2 cellular contexts compared by ENCODE assay signal in the genomic region with DNA sequence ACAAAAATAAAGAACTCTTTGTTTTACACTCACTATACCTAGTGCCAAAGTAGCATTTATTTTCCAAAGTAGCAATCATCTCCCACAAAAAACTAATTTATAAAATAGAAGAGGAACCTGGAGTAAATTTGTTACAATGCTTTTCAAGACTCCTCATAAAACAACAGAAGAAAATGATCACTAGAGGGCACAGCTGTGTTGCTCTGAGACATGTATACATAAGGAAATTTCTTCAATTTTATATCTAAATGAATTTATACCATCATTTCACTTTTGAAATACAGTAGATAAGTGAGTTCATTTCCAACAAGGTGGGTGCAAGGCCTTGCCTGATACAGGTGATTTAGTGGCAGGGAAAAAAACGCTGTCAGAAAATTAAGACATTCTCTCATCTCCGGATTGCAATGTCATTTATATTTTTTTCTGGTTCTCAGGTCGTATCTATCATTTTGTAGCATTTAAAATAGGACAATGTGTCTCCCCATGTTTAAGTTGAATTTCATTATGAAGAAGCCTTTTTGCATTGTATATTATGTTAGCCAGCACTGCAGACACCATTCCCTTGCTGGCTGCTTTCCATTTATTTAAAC.
TF ChIP-seq lines count a peak whose summit lies in the region.

No MANE protein-coding gene starts in this region.

TF ChIP-seq in IMR-90, 13 proteins besides CTCF, POLR2A, EP300 and RAD21:
- TF ChIP-seq FOS (IDR thresholded peaks at IDR 0.05; ENCODE audit: low read depth, low read length) = no peak
- peak; percentile 66 for TF ChIP-seq SMC3 (IDR thresholded peaks at IDR 0.05; ENCODE audit: low read depth, low read length)
- TF ChIP-seq, protein P1, sequence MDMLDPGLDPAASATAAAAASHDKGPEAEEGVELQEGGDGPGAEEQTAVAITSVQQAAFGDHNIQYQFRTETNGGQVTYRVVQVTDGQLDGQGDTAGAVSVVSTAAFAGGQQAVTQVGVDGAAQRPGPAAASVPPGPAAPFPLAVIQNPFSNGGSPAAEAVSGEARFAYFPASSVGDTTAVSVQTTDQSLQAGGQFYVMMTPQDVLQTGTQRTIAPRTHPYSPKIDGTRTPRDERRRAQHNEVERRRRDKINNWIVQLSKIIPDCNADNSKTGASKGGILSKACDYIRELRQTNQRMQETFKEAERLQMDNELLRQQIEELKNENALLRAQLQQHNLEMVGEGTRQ (IDR thresholded peaks at IDR 0.05; ENCODE audit: low read depth, low read length) = no peak
- no peak for TF ChIP-seq BHLHE40 (IDR thresholded peaks at IDR 0.05; ENCODE audit: low read depth, low read length)
- TF ChIP-seq MAFK (IDR thresholded peaks at IDR 0.05; ENCODE audit: low read depth, low read length) = no peak
- no peak for TF ChIP-seq MXI1 (IDR thresholded peaks at IDR 0.05; ENCODE audit: borderline replicate concordance, low read depth, low read length)

TF ChIP-seq in HepG2, 621 proteins besides CTCF, POLR2A, EP300 and RAD21:
- TF ChIP-seq SMC3 (IDR thresholded peaks at IDR 0.05; ENCODE audit: low read length) (peak; percentile 24; the same call in 1 of the 2 replicates), ZNF563 (CRISPR knock-in tag; IDR thresholded peaks at IDR 0.05) (no peak), HMGA1 (CRISPR knock-in tag; conservative IDR thresholded peaks at IDR 0.05) (no peak), POGZ (CRISPR knock-in tag; IDR thresholded peaks at IDR 0.05) (no peak), ZNF605 (CRISPR knock-in tag; IDR thresholded peaks at IDR 0.05) (no peak), ZBTB7A (CRISPR knock-in tag; IDR thresholded peaks at IDR 0.05) (no peak), MATR3 (CRISPR knock-in tag; IDR thresholded peaks at IDR 0.05) (no peak), SNAPC2 (CRISPR knock-in tag; IDR thresholded peaks at IDR 0.05) (no peak), PHF5A (CRISPR knock-in tag; IDR thresholded peaks at IDR 0.05; ENCODE audit: low read depth, unreplicated experiment) (no peak), STAG1 (CRISPR knock-in tag; IDR thresholded peaks at IDR 0.05) (peak; percentile 77), ZNF180 (CRISPR knock-in tag; IDR thresholded peaks at IDR 0.05; ENCODE audit: borderline replicate concordance, low read depth) (no peak)
- TF ChIP-seq, protein P2, sequence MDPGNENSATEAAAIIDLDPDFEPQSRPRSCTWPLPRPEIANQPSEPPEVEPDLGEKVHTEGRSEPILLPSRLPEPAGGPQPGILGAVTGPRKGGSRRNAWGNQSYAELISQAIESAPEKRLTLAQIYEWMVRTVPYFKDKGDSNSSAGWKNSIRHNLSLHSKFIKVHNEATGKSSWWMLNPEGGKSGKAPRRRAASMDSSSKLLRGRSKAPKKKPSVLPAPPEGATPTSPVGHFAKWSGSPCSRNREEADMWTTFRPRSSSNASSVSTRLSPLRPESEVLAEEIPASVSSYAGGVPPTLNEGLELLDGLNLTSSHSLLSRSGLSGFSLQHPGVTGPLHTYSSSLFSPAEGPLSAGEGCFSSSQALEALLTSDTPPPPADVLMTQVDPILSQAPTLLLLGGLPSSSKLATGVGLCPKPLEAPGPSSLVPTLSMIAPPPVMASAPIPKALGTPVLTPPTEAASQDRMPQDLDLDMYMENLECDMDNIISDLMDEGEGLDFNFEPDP (CRISPR knock-in tag; conservative IDR thresholded peaks at IDR 0.05) = no peak
- TF ChIP-seq, protein P3, sequence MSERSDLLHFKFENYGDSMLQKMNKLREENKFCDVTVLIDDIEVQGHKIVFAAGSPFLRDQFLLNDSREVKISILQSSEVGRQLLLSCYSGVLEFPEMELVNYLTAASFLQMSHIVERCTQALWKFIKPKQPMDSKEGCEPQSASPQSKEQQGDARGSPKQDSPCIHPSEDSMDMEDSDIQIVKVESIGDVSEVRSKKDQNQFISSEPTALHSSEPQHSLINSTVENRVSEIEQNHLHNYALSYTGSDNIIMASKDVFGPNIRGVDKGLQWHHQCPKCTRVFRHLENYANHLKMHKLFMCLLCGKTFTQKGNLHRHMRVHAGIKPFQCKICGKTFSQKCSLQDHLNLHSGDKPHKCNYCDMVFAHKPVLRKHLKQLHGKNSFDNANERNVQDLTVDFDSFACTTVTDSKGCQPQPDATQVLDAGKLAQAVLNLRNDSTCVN (CRISPR knock-in tag; IDR thresholded peaks at IDR 0.05; ENCODE audit: borderline replicate concordance) = no peak
